Comparison of ENCODE assay signal across 29 cellular contexts in the genomic region with DNA sequence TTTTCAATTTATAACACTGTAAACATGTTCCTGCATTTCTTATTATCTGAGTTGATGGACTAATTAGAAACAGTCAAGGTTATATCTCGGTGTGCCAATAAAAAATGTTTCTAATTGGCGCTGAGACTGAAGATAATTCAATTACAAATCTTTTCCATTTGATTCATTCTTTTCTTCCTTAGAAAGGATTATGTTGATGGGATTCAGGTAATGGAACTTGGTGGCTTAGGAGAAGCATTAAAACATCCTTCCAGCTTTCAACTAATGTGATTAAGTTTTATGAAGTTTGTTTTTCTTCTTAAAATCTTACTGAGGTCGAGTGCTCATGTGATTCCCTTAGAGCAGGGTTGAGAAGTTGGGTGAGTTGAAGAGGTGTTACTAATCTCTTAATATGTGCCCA.
"Had no signal": no experiment of that assay in that cellular context is flagged by ENCODE, and none has a peak within 500 bp of the region (broad histone marks: within the 10 kb centered on the region; RNA-seq: fewer than 3 reads in every experiment).

No MANE protein-coding gene starts in this region.

- H3K4me1 ChIP-seq: ascending aorta had no signal

- H3K4me3 ChIP-seq: ascending aorta, cardiac muscle cell, coronary artery had no signal

- ATAC-seq: activated CD4-positive, alpha-beta T cell treated with anti-CD3 and anti-CD28 coated beads for 36 hours; activated CD4-positive, CD25-positive, alpha-beta regulatory T cell treated with anti-CD3 and anti-CD28 coated beads, Interleukin-2, amount 50 U/mL, for 24 hours; activated CD8-positive, alpha-beta T cell treated with anti-CD3 and anti-CD28 coated beads, Interleukin-2, amount 10 ng/mL, durations not matched to agents 7 days and 5 days; PC-3 had no signal

- H3K27me3 ChIP-seq: ascending aorta had no signal

- DNase-seq: activated CD4-positive, alpha-beta T cell treated with anti-CD3 and anti-CD28 coated beads for 36 hours; activated CD4-positive, alpha-beta T cell treated with anti-CD3 and anti-CD28 coated beads, Interleukin-2, amount 10 ng/mL, durations not matched to agents 7 days and 5 days; activated CD4-positive, alpha-beta T cell treated with anti-CD3 and anti-CD28 coated beads, Interleukin-2, amount 50 U/mL, for 48 hours; activated CD8-positive, alpha-beta T cell treated with anti-CD3 and anti-CD28 coated beads, Interleukin-2, amount 10 ng/mL, durations not matched to agents 7 days and 5 days; activated gamma-delta T cell; activated naive CD4-positive, alpha-beta T cell treated with Interleukin-2 at 50 U/mL for 16 hours; activated naive CD8-positive, alpha-beta T cell treated with anti-CD3 and anti-CD28 coated beads, Interleukin-2, amount 10 ng/mL, durations not matched to agents 7 days and 5 days; activated T-cell treated with anti-CD3 and anti-CD28 coated beads, Interleukin-2, amount 50 U/mL, for 24 hours; amygdala; NCI-H1092; NCI-H1436 treated with DMSO at 0.1 percent for 48 hours; NCI-H1694 treated with DMSO at 0.1 percent for 48 hours; NCI-H2029 treated with DMSO at 0.1 percent for 48 hours; NCI-H2107; NCI-H2171; NCI-H510A; NCI-H526; NCI-H748 treated with DMSO at 0.1 percent for 48 hours; PC-3; Right ventricle myocardium superior had no signal

- H3K9me3 ChIP-seq: ascending aorta had no signal

- H3K9me3 Mint-ChIP-seq: activated CD4-positive, alpha-beta T cell treated with anti-CD3 and anti-CD28 coated beads, Interleukin-2, amount 10 ng/mL, durations not matched to agents 7 days and 5 days; activated naive CD4-positive, alpha-beta T cell treated with anti-CD3 and anti-CD28 coated beads, Interleukin-2, amount 50 U/mL, for 24 hours; activated naive CD8-positive, alpha-beta T cell treated with anti-CD3 and anti-CD28 coated beads, Interleukin-2, amount 10 ng/mL, durations not matched to agents 7 days and 5 days; activated T-cell treated with anti-CD3 and anti-CD28 coated beads, Interleukin-2, amount 50 U/mL, for 24 hours; activated T-helper 2 cell treated with anti-CD3 and anti-CD28 coated beads, Interferon-gamma antibody, Interleukin-2, Interleukin-4, amounts not matched to agents 10 μg/mL and 5 μg/mL and 100 μg/mL, durations not matched to agents 14 hours and 24 hours and 36 hours; central memory CD8-positive, alpha-beta T cell; T-helper 1 cell treated with Interleukin-12 subunit alpha and Interleukin-12 subunit beta and Interleukin-4 antibody, amounts not matched to agents 30 μg/mL and 1 μg/mL, for 36 hours; T-helper 2 cell treated with Interferon-gamma antibody and Interleukin-4, amounts not matched to agents 5 μg/mL and 100 μg/mL, for 36 hours had no signal

- H3K36me3 ChIP-seq: ascending aorta, cardiac muscle cell had no signal

- H3K4me1 Mint-ChIP-seq: activated CD4-positive, alpha-beta T cell treated with anti-CD3 and anti-CD28 coated beads for 36 hours; activated CD4-positive, alpha-beta T cell treated with anti-CD3 and anti-CD28 coated beads, Interleukin-2, amount 10 ng/mL, durations not matched to agents 7 days and 5 days; activated naive CD4-positive, alpha-beta T cell treated with anti-CD3 and anti-CD28 coated beads, Interleukin-2, amount 50 U/mL, for 24 hours; activated naive CD8-positive, alpha-beta T cell treated with anti-CD3 and anti-CD28 coated beads, Interleukin-2, amount 10 ng/mL, durations not matched to agents 7 days and 5 days; central memory CD8-positive, alpha-beta T cell had no signal

- H3K4me3 Mint-ChIP-seq: activated CD4-positive, alpha-beta T cell treated with anti-CD3 and anti-CD28 coated beads for 36 hours; activated CD4-positive, alpha-beta T cell treated with anti-CD3 and anti-CD28 coated beads, Interleukin-2, amount 10 ng/mL, durations not matched to agents 7 days and 5 days; activated CD8-positive, alpha-beta T cell treated with anti-CD3 and anti-CD28 coated beads, Interleukin-2, amount 10 ng/mL, durations not matched to agents 7 days and 5 days; activated naive CD4-positive, alpha-beta T cell treated with anti-CD3 and anti-CD28 coated beads, Interleukin-2, amount 50 U/mL, for 24 hours; activated naive CD8-positive, alpha-beta T cell treated with anti-CD3 and anti-CD28 coated beads, Interleukin-2, amount 10 ng/mL, durations not matched to agents 7 days and 5 days; activated T-cell treated with anti-CD3 and anti-CD28 coated beads, Interleukin-2, amount 50 U/mL, for 24 hours; central memory CD8-positive, alpha-beta T cell; T-helper 1 cell treated with Interleukin-12 subunit alpha and Interleukin-12 subunit beta and Interleukin-4 antibody, amounts not matched to agents 30 μg/mL and 1 μg/mL, for 36 hours; T-helper 2 cell treated with Interferon-gamma antibody and Interleukin-4, amounts not matched to agents 5 μg/mL and 100 μg/mL, for 36 hours had no signal

- H3K27me3 Mint-ChIP-seq: activated CD4-positive, alpha-beta T cell treated with anti-CD3 and anti-CD28 coated beads for 36 hours; activated CD4-positive, alpha-beta T cell treated with anti-CD3 and anti-CD28 coated beads, Interleukin-2, amount 10 ng/mL, durations not matched to agents 7 days and 5 days; activated naive CD4-positive, alpha-beta T cell treated with anti-CD3 and anti-CD28 coated beads, Interleukin-2, amount 50 U/mL, for 24 hours; activated naive CD8-positive, alpha-beta T cell treated with anti-CD3 and anti-CD28 coated beads, Interleukin-2, amount 10 ng/mL, durations not matched to agents 7 days and 5 days; activated T-cell treated with anti-CD3 and anti-CD28 coated beads, Interleukin-2, amount 50 U/mL, for 24 hours; central memory CD8-positive, alpha-beta T cell had no signal

- H3K27ac Mint-ChIP-seq: activated CD4-positive, alpha-beta T cell treated with anti-CD3 and anti-CD28 coated beads for 36 hours; activated CD4-positive, alpha-beta T cell treated with anti-CD3 and anti-CD28 coated beads, Interleukin-2, amount 10 ng/mL, durations not matched to agents 7 days and 5 days; activated CD8-positive, alpha-beta T cell treated with anti-CD3 and anti-CD28 coated beads, Interleukin-2, amount 10 ng/mL, durations not matched to agents 7 days and 5 days; activated naive CD4-positive, alpha-beta T cell treated with anti-CD3 and anti-CD28 coated beads, Interleukin-2, amount 50 U/mL, for 24 hours; activated naive CD8-positive, alpha-beta T cell treated with anti-CD3 and anti-CD28 coated beads, Interleukin-2, amount 10 ng/mL, durations not matched to agents 7 days and 5 days; activated T-cell treated with anti-CD3 and anti-CD28 coated beads, Interleukin-2, amount 50 U/mL, for 24 hours; activated T-helper 2 cell treated with anti-CD3 and anti-CD28 coated beads, Interferon-gamma antibody, Interleukin-2, Interleukin-4, amounts not matched to agents 10 μg/mL and 5 μg/mL and 100 μg/mL, durations not matched to agents 14 hours and 24 hours and 36 hours; T-helper 1 cell treated with Interleukin-12 subunit alpha and Interleukin-12 subunit beta and Interleukin-4 antibody, amounts not matched to agents 30 μg/mL and 1 μg/mL, for 36 hours; T-helper 2 cell treated with Interferon-gamma antibody and Interleukin-4, amounts not matched to agents 5 μg/mL and 100 μg/mL, for 36 hours had no signal

- H3K36me3 Mint-ChIP-seq: activated naive CD4-positive, alpha-beta T cell treated with anti-CD3 and anti-CD28 coated beads, Interleukin-2, amount 50 U/mL, for 24 hours; activated naive CD8-positive, alpha-beta T cell treated with anti-CD3 and anti-CD28 coated beads, Interleukin-2, amount 10 ng/mL, durations not matched to agents 7 days and 5 days had no signal
